In the genomic region with DNA sequence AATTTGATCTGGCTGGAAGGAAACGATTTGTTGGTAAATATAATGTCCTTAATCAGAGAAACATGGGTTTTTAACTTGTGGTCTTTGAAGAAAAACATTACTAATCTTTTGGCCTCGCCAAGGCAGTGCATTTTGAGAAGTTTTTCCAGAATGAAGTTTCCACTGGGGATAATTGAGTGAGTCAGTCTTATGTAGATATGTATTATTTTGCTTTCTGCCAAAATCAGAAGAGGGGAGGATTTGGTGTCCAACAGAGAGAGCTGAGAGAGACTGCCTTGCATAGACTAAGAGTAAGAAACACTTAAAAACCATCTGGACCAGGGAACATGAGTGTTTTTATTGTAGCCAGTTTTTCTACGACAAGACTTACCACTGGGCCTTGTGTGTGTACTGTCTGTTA, we compare ENCODE assay signal across 22 cellular contexts.
DNase-seq lines count a peak whose midpoint lies in the region; TF ChIP-seq lines count a peak whose summit lies in the region.
"Had no signal": no experiment of that assay in that cellular context is flagged by ENCODE, and none has a peak within 500 bp of the region (broad histone marks: within the 10 kb centered on the region; RNA-seq: fewer than 3 reads in every experiment).

No MANE protein-coding gene starts in this region.

- H2BK20ac ChIP-seq in H9 (ENCODE audit: low read depth, low read length, poor library complexity, severe bottlenecking) = no peak overlapping the region

- H4K91ac ChIP-seq in H9 (ENCODE audit: insufficient read length, low read depth, low read length) = no peak overlapping the region

- no peak overlapping the region for H3T11ph ChIP-seq in H9 (ENCODE audit: low read length)

- H2BK5ac ChIP-seq in H9 (ENCODE audit: insufficient read length, low read length) = no peak overlapping the region

- H3K27me3 ChIP-seq in ascending aorta = no peaks in the 10 kb centered on the region
- no peaks in the 10 kb centered on the region for H3K27me3 ChIP-seq in H9 (ENCODE audit: insufficient read depth, low read length)
- no peaks in the 10 kb centered on the region for H3K27me3 ChIP-seq in SJCRH30
- H3K27me3 ChIP-seq: gastroesophageal sphincter had no signal

- no peak overlapping the region for H3K4me3 ChIP-seq in ascending aorta
- no peak overlapping the region for H3K4me3 ChIP-seq in fibroblast of pulmonary artery (replicated peaks; ENCODE audit: low read depth, low read length)
- H3K4me3 ChIP-seq in SJCRH30 = no peak overlapping the region
- H3K4me3 ChIP-seq: gastroesophageal sphincter, HAP-1 had no signal

- H3K9ac ChIP-seq in H9 (ENCODE audit: extremely low read depth, insufficient read length, low read length) = no peak overlapping the region
- H3K9ac ChIP-seq: SK-N-SH had no signal

- H3K27ac ChIP-seq in ascending aorta (peak overlapping the region; percentile 60 to 63), H9 (ENCODE audit: insufficient read length, low read depth, low read length) (no peak overlapping the region), SJCRH30 (no peak overlapping the region)
- H3K27ac ChIP-seq: C4-2B had no signal

- H3K79me1 ChIP-seq in H9 (ENCODE audit: insufficient read depth, low read depth, low read length, poor library complexity, severe bottlenecking) = no peaks in the 10 kb centered on the region

- intact Hi-C loops in ascending aorta (cut with DNase I) = no loop called here

- TF ChIP-seq CTCF in ascending aorta (IDR thresholded peaks at IDR 0.05) (no peak), fibroblast of pulmonary artery (IDR thresholded peaks at IDR 0.05; ENCODE audit: low read length, missing control alignments) (no peak), nephron (IDR thresholded peaks at IDR 0.05; ENCODE audit: unreplicated experiment in 3 of 3) (no peak), H9 (conservative IDR thresholded peaks at IDR 0.05) (no peak)

- H3K36me3 Mint-ChIP-seq in nephron (ENCODE audit: low read depth) (no peaks in the 10 kb centered on the region), H9 (ENCODE audit: insufficient read depth in 1 of 3, low read depth in 3 of 3) (no peaks in the 10 kb centered on the region; a peak in 1 of 7 replicates)
- H3K36me3 Mint-ChIP-seq: activated naive CD8-positive, alpha-beta T cell treated with anti-CD3 and anti-CD28 coated beads for 36 hours had no signal

- H2BK120ac ChIP-seq in H9 (ENCODE audit: low read depth, low read length, poor library complexity, severe bottlenecking) = no peak overlapping the region

- no peak overlapping the region for H4K5ac ChIP-seq in H9 (ENCODE audit: insufficient read length, low read depth, low read length)

- H3K79me2 ChIP-seq in H9 (ENCODE audit: insufficient read depth, low read length) = no peaks in the 10 kb centered on the region

- H3K9me3 Mint-ChIP-seq in nephron (no peaks in the 10 kb centered on the region), H9 (no peaks in the 10 kb centered on the region; a peak in 5 of 5 replicates)
- H3K9me3 Mint-ChIP-seq: T-helper 2 cell treated with Interferon-gamma antibody and Interleukin-4, amounts not matched to agents 5 μg/mL and 100 μg/mL, for 36 hours had no signal

- no peak overlapping the region for H3K14ac ChIP-seq in H9 (ENCODE audit: insufficient read depth, low read length)

- no peak overlapping the region for H4K8ac ChIP-seq in H9 (replicated peaks; ENCODE audit: insufficient read length, low read depth, low read length)

- H2BK12ac ChIP-seq in H9 (ENCODE audit: insufficient read length, low read depth, low read length) = no peak overlapping the region

- H3K4me1 Mint-ChIP-seq in nephron (peaks cover 9% of the 10 kb centered on the region), H9 (peaks cover 0 to 6% of the 10 kb centered on the region in 2 experiments; a peak in 2 of 4 replicates)
- H3K4me1 Mint-ChIP-seq: activated naive CD8-positive, alpha-beta T cell treated with anti-CD3 and anti-CD28 coated beads for 36 hours; naive B cell had no signal

- H3K4ac ChIP-seq in H9 (ENCODE audit: low read depth, low read length) = no peak overlapping the region

- H3K9me3 ChIP-seq in ascending aorta (no peaks in the 10 kb centered on the region), H9 (ENCODE audit: control insufficient read depth, low read depth, low read length) (no peaks in the 10 kb centered on the region), SJCRH30 (replicated peaks) (no peaks in the 10 kb centered on the region)
- H3K9me3 ChIP-seq: gastroesophageal sphincter, HAP-1, SK-N-SH had no signal

- H3K4me1 ChIP-seq in ascending aorta (peaks cover 5 to 9% of the 10 kb centered on the region in 2 donors), H9 (ENCODE audit: insufficient read depth, low read length) (no peaks in the 10 kb centered on the region), SJCRH30 (no peaks in the 10 kb centered on the region)
- H3K4me1 ChIP-seq: HAP-1 had no signal

- H4K20me1 ChIP-seq in H9 (ENCODE audit: control insufficient read depth, insufficient read depth, insufficient read length) = no peaks in the 10 kb centered on the region

- H2AFZ ChIP-seq in H9 (ENCODE audit: low read length) = no peak overlapping the region

- H3K27ac Mint-ChIP-seq in nephron = peak overlapping the region in 2 of 3 experiments; percentile 4 to 20
- H3K27ac Mint-ChIP-seq in H9 = no peak overlapping the region
- H3K27ac Mint-ChIP-seq: activated naive CD8-positive, alpha-beta T cell treated with anti-CD3 and anti-CD28 coated beads for 36 hours; dendritic cell treated with granulocyte-macrophage colony-stimulating factor and Interleukin-4, amounts not matched to agents 40 ng/mL and 50 ng/mL, for 4 days; naive B cell; stimulated activated naive CD8-positive, alpha-beta T cell treated with anti-CD3 and anti-CD28 coated beads, Interleukin-15, amount 100 ng/mL, for 72 hours; T-helper 2 cell treated with Interferon-gamma antibody and Interleukin-4, amounts not matched to agents 5 μg/mL and 100 μg/mL, for 36 hours had no signal

- H3K27me3 Mint-ChIP-seq in nephron (ENCODE audit: low read depth) = no peaks in the 10 kb centered on the region
- H3K27me3 Mint-ChIP-seq in H9 (ENCODE audit: low read depth) = peaks cover 6% of the 10 kb centered on the region
- H3K27me3 Mint-ChIP-seq: stimulated activated naive CD8-positive, alpha-beta T cell treated with anti-CD3 and anti-CD28 coated beads, Interleukin-15, amount 100 ng/mL, for 72 hours had no signal

- no peak overlapping the region for H3K56ac ChIP-seq in H9 (ENCODE audit: insufficient read length, low read depth, low read length)

- no peak overlapping the region for H3K23ac ChIP-seq in H9 (ENCODE audit: insufficient read length, low read depth, low read length)

- H2AK5ac ChIP-seq in H9 (ENCODE audit: insufficient read length, low read length) = no peak overlapping the region

- no CpG with 5 or more reads among the region's 3 CpGs for WGBS in H9 (ENCODE audit: extremely low coverage, insufficient read length, low lambda C conversion rate)

- H3K36me3 ChIP-seq in ascending aorta (no peaks in the 10 kb centered on the region), SJCRH30 (no peaks in the 10 kb centered on the region)
- H3K36me3 ChIP-seq: gastroesophageal sphincter, HAP-1 had no signal

- no peak overlapping the region for H2BK15ac ChIP-seq in H9 (ENCODE audit: low read depth, low read length)

- no peaks in the 10 kb centered on the region for H3K23me2 ChIP-seq in H9 (ENCODE audit: insufficient read length, low read depth, low read length, poor library complexity, severe bottlenecking)

- H3K18ac ChIP-seq in H9 (ENCODE audit: insufficient read length, low read depth, low read length) = no peak overlapping the region

- H3K4me3 Mint-ChIP-seq in nephron (no peak overlapping the region), H9 (no peak overlapping the region)
- H3K4me3 Mint-ChIP-seq: activated naive CD8-positive, alpha-beta T cell treated with anti-CD3 and anti-CD28 coated beads for 36 hours; dendritic cell treated with granulocyte-macrophage colony-stimulating factor and Interleukin-4, amounts not matched to agents 40 ng/mL and 50 ng/mL, for 4 days; naive B cell; stimulated activated naive CD8-positive, alpha-beta T cell treated with anti-CD3 and anti-CD28 coated beads, Interleukin-15, amount 100 ng/mL, for 72 hours; T-helper 2 cell treated with Interferon-gamma antibody and Interleukin-4, amounts not matched to agents 5 μg/mL and 100 μg/mL, for 36 hours had no signal

- H3K4me2 ChIP-seq in H9 (ENCODE audit: insufficient read depth, insufficient read length, low read length) = no peak overlapping the region
- H3K4me2 ChIP-seq: SK-N-SH had no signal

- DNase-seq in AG08395 (ENCODE audit: low spot score) (peak; percentile 60), ascending aorta (ENCODE audit: low spot score in 2 of 2) (no peak), fibroblast of pulmonary artery (ENCODE audit: low read depth) (peak; percentile 10), NCI-H446 treated with DMSO at 0.1 percent for 48 hours (lab: John Stamatoyannopoulos, UW) (no peak), NCI-H2171 (lab: John Stamatoyannopoulos, UW) (no peak), H9 (no peak), SJCRH30 (no peak)
- DNase-seq: activated CD4-positive, alpha-beta T cell treated with anti-CD3 and anti-CD28 coated beads, Interleukin-2, amount 50 U/mL, for 1 hour; activated naive CD8-positive, alpha-beta T cell treated with anti-CD3 and anti-CD28 coated beads for 36 hours; IMR-90; kidney; naive B cell; NCI-H526; occipital lobe; SK-N-SH; stimulated activated naive CD8-positive, alpha-beta T cell treated with anti-CD3 and anti-CD28 coated beads, Interleukin-15, amount 100 ng/mL, for 72 hours had no signal

Comparison
In these comparisons a context has a peak if more than half of its experiments do, and no peak if none do; other contexts are left out.
1. DNase-seq: peak in AG08395 (single experiment) and fibroblast of pulmonary artery (single experiment); none in ascending aorta (0 of 2), NCI-H446 treated with DMSO at 0.1 percent for 48 hours (single experiment), NCI-H2171 (single experiment), H9 (single experiment) and SJCRH30 (0 of 2).
2. H3K27ac ChIP-seq: peak in ascending aorta (2 of 2); none in H9 (single experiment) and SJCRH30 (single experiment).
3. H3K27ac Mint-ChIP-seq: peak in nephron (2 of 3); none in H9 (0 of 3).